Comparison of ENCODE assay signal across 16 cellular contexts in genomic region chr17:28488154-28488883, GRCh38. TPM values are rescaled to one million over a fixed set of nuclear protein-coding genes. Genes with fewer than 3 reads are reported as not detected.
DNase-seq lines count a peak whose midpoint lies in the region; ATAC-seq, FAIRE-seq and TF ChIP-seq lines count a peak whose summit lies in the region.
"Had no signal": no experiment of that assay in that cellular context is flagged by ENCODE, and none has a peak within 500 bp of the region (broad histone marks: within the 10 kb centered on the region; RNA-seq: fewer than 3 reads in every experiment).

No MANE protein-coding gene starts in this region.

- DNase-seq in A549 (ENCODE audit: low read depth in 1 of 2, low spot score in 1 of 2) (no peak), H7 (peak; percentile 47), hepatocyte (ENCODE audit: low spot score) (peak; percentile 59), mesenchymal stem cell (no peak), chondrocyte (ENCODE audit: low spot score) (no peak), WTC11 (ENCODE audit: low spot score) (no peak), urothelium cell line (ENCODE audit: low spot score) (no peak)
- no peak for DNase-seq in activated CD4-positive, alpha-beta T cell treated with anti-CD3 and anti-CD28 coated beads for 36 hours
- DNase-seq: CD4-positive, CD25-positive, alpha-beta regulatory T cell; GM23248; NCI-H1436; NCI-H2029 treated with DMSO at 0.1 percent for 48 hours; NCI-H510A treated with DMSO at 0.1 percent for 48 hours; PC-3 had no signal

- H4K20me1 ChIP-seq in hepatocyte (ENCODE audit: insufficient read depth, poor library complexity, severe bottlenecking) = no peaks in the 10 kb centered on the region

- POLR2A ChIA-PET in A549 (lab: Yijun Ruan, JAX) = no interaction called here
- POLR2A ChIA-PET in activated CD4-positive, alpha-beta T cell treated with anti-CD3 and anti-CD28 coated beads for 36 hours (lab: Charles Lee) = no interaction called here
- POLR2A ChIA-PET in WTC11 (lab: Charles Lee) = no interaction called here

- no peak overlapping the region for H2BK15ac ChIP-seq in mesenchymal stem cell (ENCODE audit: low read depth, poor library complexity, severe bottlenecking)

- no peak overlapping the region for H2BK5ac ChIP-seq in mesenchymal stem cell (ENCODE audit: low read depth, low read length, poor library complexity, severe bottlenecking)

- TF ChIP-seq EP300 in A549 (IDR thresholded peaks at IDR 0.05) = no peak

- H3K4me1 Mint-ChIP-seq in chondrocyte (ENCODE audit: low read depth) (no peaks in the 10 kb centered on the region), WTC11 (peaks cover 3% of the 10 kb centered on the region; the same call in 1 of the 2 replicates)
- peaks cover 6% of the 10 kb centered on the region for H3K4me1 Mint-ChIP-seq in activated CD4-positive, alpha-beta T cell treated with anti-CD3 and anti-CD28 coated beads for 36 hours

- TF ChIP-seq CTCF in A549 (IDR thresholded peaks at IDR 0.05) (0 out of 3 replicates have a peak, but pooled peaks have one; percentile 13), hepatocyte (IDR thresholded peaks at IDR 0.05; ENCODE audit: poor library complexity) (peak; percentile 7), chondrocyte (IDR thresholded peaks at IDR 0.05) (no peak), WTC11 (IDR thresholded peaks at IDR 0.05) (no peak)

- peaks cover 40% of the 10 kb centered on the region for H3K27me3 Mint-ChIP-seq in chondrocyte (ENCODE audit: low read depth)
- peaks cover 5% of the 10 kb centered on the region for H3K27me3 Mint-ChIP-seq in activated CD4-positive, alpha-beta T cell treated with anti-CD3 and anti-CD28 coated beads for 36 hours
- H3K27me3 Mint-ChIP-seq in WTC11 (ENCODE audit: low read depth) = peaks cover 5% of the 10 kb centered on the region

- no peak overlapping the region for H3K18ac ChIP-seq in mesenchymal stem cell (ENCODE audit: low read depth in 1 of 2, low read length in 2 of 2)

- H2AK5ac ChIP-seq in mesenchymal stem cell (ENCODE audit: low read length, severe bottlenecking) = no peak overlapping the region

- H3K23ac ChIP-seq in mesenchymal stem cell (ENCODE audit: low read length in 2 of 2) = no peak overlapping the region

- intact Hi-C loops in activated CD4-positive, alpha-beta T cell treated with anti-CD3 and anti-CD28 coated beads for 36 hours (cut with DNase I, micrococcal nuclease) = no loop called here

- no peaks in the 10 kb centered on the region for H3K9me2 ChIP-seq in hepatocyte (replicated peaks; ENCODE audit: insufficient read depth)

- H2AFZ ChIP-seq in hepatocyte = no peak overlapping the region
- no peak overlapping the region for H2AFZ ChIP-seq in mesenchymal stem cell (ENCODE audit: low read depth, low read length)
- H2AFZ ChIP-seq: GM23248 had no signal

- H4K91ac ChIP-seq in mesenchymal stem cell (ENCODE audit: low read length) = no peak overlapping the region

- H3K27ac Mint-ChIP-seq in chondrocyte (ENCODE audit: unreplicated experiment) (no peak overlapping the region), WTC11 (no peak overlapping the region)
- H3K27ac Mint-ChIP-seq in activated CD4-positive, alpha-beta T cell treated with anti-CD3 and anti-CD28 coated beads for 36 hours = no peak overlapping the region
- H3K27ac Mint-ChIP-seq: CD4-positive, CD25-positive, alpha-beta regulatory T cell had no signal

- H3K4ac ChIP-seq in mesenchymal stem cell (ENCODE audit: low read depth in 1 of 2, low read length in 2 of 2) = no peak overlapping the region

- H3K9ac ChIP-seq in mesenchymal stem cell (ENCODE audit: low read length) = no peak overlapping the region
- H3K9ac ChIP-seq: GM23248 had no signal

- no peaks in the 10 kb centered on the region for H3K27me3 ChIP-seq in H7 (ENCODE audit: control insufficient read depth, insufficient read depth, low read length)
- no peaks in the 10 kb centered on the region for H3K27me3 ChIP-seq in hepatocyte
- H3K27me3 ChIP-seq in mesenchymal stem cell (ENCODE audit: control insufficient read depth in 1 of 2, insufficient read depth in 1 of 2, low read length in 2 of 2) = peaks cover 47 to 61% of the 10 kb centered on the region in 2 experiments

- 29% methylated on average over 7 of the region's 7 CpGs for WGBS in A549 (ENCODE audit: missing lambda C conversion rate)
- 58% methylated on average over 6 of the region's 7 CpGs for WGBS in hepatocyte (ENCODE audit: low lambda C conversion rate, missing lambda C conversion rate)
- whole genome bisulfite sequencing in mesenchymal stem cell = 75% methylated on average over 7 of the region's 7 CpGs

- no peaks in the 10 kb centered on the region for H3K79me1 ChIP-seq in mesenchymal stem cell (replicated peaks; ENCODE audit: low read length, poor library complexity, severe bottlenecking)

- TF ChIP-seq POLR2A in A549 (IDR thresholded peaks at IDR 0.05; ENCODE audit: low read length) = no peak

- H4K8ac ChIP-seq in mesenchymal stem cell (ENCODE audit: low read length) = no peak overlapping the region

- H3K4me2 ChIP-seq in A549 (no peak overlapping the region; the same call in 2 of the 3 replicates), hepatocyte (peak overlapping the region; percentile 40), mesenchymal stem cell (ENCODE audit: low read length, poor library complexity, severe bottlenecking) (peak overlapping the region; percentile 2)

- no peaks in the 10 kb centered on the region for H3K36me3 ChIP-seq in H7 (replicated peaks; ENCODE audit: control insufficient read depth, insufficient read depth, low read length)
- H3K36me3 ChIP-seq in hepatocyte (replicated peaks; ENCODE audit: insufficient read depth, low read depth) = no peaks in the 10 kb centered on the region
- peaks cover 0 to 3% of the 10 kb centered on the region in 2 experiments for H3K36me3 ChIP-seq in mesenchymal stem cell (ENCODE audit: control insufficient read depth in 1 of 2, insufficient read depth in 2 of 2, low read depth in 1 of 2, low read length in 2 of 2)

- CTCF ChIA-PET in A549 (lab: Yijun Ruan, JAX) (interaction anchor here (0.6 to 1.8 kb wide), 9 partner anchors 10 to 124 kb away, joined by 3 to 6 read pairs (median 4); no protein-coding TSS in a partner anchor), WTC11 (lab: Charles Lee) (interaction anchor here (1.4 to 1.5 kb wide), 3 partner anchors 53 to 72 kb away, joined by 3 to 5 read pairs (median 4); no protein-coding TSS in a partner anchor)
- CTCF ChIA-PET in activated CD4-positive, alpha-beta T cell treated with anti-CD3 and anti-CD28 coated beads for 36 hours (lab: Charles Lee) = interaction anchor here (1.0 kb wide), 1 partner anchor 53 kb away, joined by 3 read pairs; no protein-coding TSS in a partner anchor

- no peak overlapping the region for H2BK120ac ChIP-seq in mesenchymal stem cell (ENCODE audit: low read depth, low read length)

- ATAC-seq in A549 = peak in 1 of 2 experiments; percentile 54; a peak in 3 of 6 replicates
- ATAC-seq in activated CD4-positive, alpha-beta T cell treated with anti-CD3 and anti-CD28 coated beads for 36 hours = no peak
- no peak for ATAC-seq in WTC11
- ATAC-seq: PC-3 had no signal

- H3K14ac ChIP-seq in mesenchymal stem cell (ENCODE audit: low read length in 2 of 2) = no peak overlapping the region

- H3K4me1 ChIP-seq in A549 (peaks cover 9% of the 10 kb centered on the region), hepatocyte (ENCODE audit: insufficient read depth) (peaks cover 21% of the 10 kb centered on the region), mesenchymal stem cell (ENCODE audit: control insufficient read depth, insufficient read depth, low read depth, low read length) (peaks cover 18% of the 10 kb centered on the region)

- no peak for FAIRE-seq in A549 (lab: Jason Lieb, UNC)
- no peak for FAIRE-seq in urothelium cell line (lab: Jason Lieb, UNC)

- H3K4me3 ChIP-seq in A549 = no peak overlapping the region
- no peak overlapping the region for H3K4me3 ChIP-seq in H7 (ENCODE audit: insufficient read depth, low read depth, low read length)
- H3K4me3 ChIP-seq in hepatocyte = no peak overlapping the region
- H3K4me3 ChIP-seq in mesenchymal stem cell (ENCODE audit: insufficient read depth in 1 of 2, low read depth in 1 of 2, low read length in 2 of 2) = no peak overlapping the region
- H3K4me3 ChIP-seq: GM23248 had no signal

- H3K79me2 ChIP-seq in hepatocyte = no peaks in the 10 kb centered on the region

- 0 out of 5 replicates have a peak, but pooled peaks have one; percentile 7 to 23 for TF ChIP-seq RAD21 in A549 (conservative IDR thresholded peaks at IDR 0.05 in 1 of 2, IDR thresholded peaks at IDR 0.05 in 1 of 2)

- H3K36me3 Mint-ChIP-seq in chondrocyte (ENCODE audit: low read depth) (no peaks in the 10 kb centered on the region), WTC11 (no peaks in the 10 kb centered on the region)
- no peaks in the 10 kb centered on the region for H3K36me3 Mint-ChIP-seq in activated CD4-positive, alpha-beta T cell treated with anti-CD3 and anti-CD28 coated beads for 36 hours (ENCODE audit: low read depth)
- H3K36me3 Mint-ChIP-seq: CD4-positive, CD25-positive, alpha-beta regulatory T cell had no signal

- no peaks in the 10 kb centered on the region for H3K9me3 ChIP-seq in A549
- H3K9me3 ChIP-seq in hepatocyte (ENCODE audit: low read depth) = no peaks in the 10 kb centered on the region
- H3K9me3 ChIP-seq in mesenchymal stem cell (ENCODE audit: control insufficient read depth, low read length) = no peaks in the 10 kb centered on the region

- no peak overlapping the region for H2BK12ac ChIP-seq in mesenchymal stem cell (ENCODE audit: low read length in 2 of 2)

- H3K4me3 Mint-ChIP-seq in chondrocyte (ENCODE audit: unreplicated experiment) (no peak overlapping the region), WTC11 (no peak overlapping the region)
- H3K4me3 Mint-ChIP-seq in activated CD4-positive, alpha-beta T cell treated with anti-CD3 and anti-CD28 coated beads for 36 hours = no peak overlapping the region
- H3K4me3 Mint-ChIP-seq: CD4-positive, CD25-positive, alpha-beta regulatory T cell had no signal

- no peaks in the 10 kb centered on the region for H3K9me3 Mint-ChIP-seq in chondrocyte (ENCODE audit: low read depth)
- no peaks in the 10 kb centered on the region for H3K9me3 Mint-ChIP-seq in activated CD4-positive, alpha-beta T cell treated with anti-CD3 and anti-CD28 coated beads for 36 hours (ENCODE audit: low read depth)
- peaks cover 3% of the 10 kb centered on the region for H3K9me3 Mint-ChIP-seq in WTC11
- H3K9me3 Mint-ChIP-seq: CD4-positive, CD25-positive, alpha-beta regulatory T cell had no signal

- 0 out of 6 replicates have a peak overlapping the region, but pooled peaks of 1 of the 2 experiments have one; percentile 13 for H3K27ac ChIP-seq in A549
- H3K27ac ChIP-seq in hepatocyte = peak overlapping the region; percentile 62
- H3K27ac ChIP-seq in mesenchymal stem cell (ENCODE audit: low read length, poor library complexity, severe bottlenecking) = no peak overlapping the region
- H3K27ac ChIP-seq: GM23248 had no signal

RNA-seq across cellular contexts. Expression of gene SLC13A2, which starts 14.9 kb away (rescaled TPM):
- 0.06 and 0.16 TPM in 2 replicates for polyA plus RNA-seq in A549 (2011; rRNA removed)
- polyA plus RNA-seq in A549 (2012; cell fraction: cytosol; rRNA removed) = 0.03 TPM in 1 of 2 replicates, not detected in the other
- not detected in 2 replicates for polyA plus RNA-seq in A549 (2012; cell fraction: nucleus; rRNA removed)
- not detected in 3 replicates for polyA plus RNA-seq in A549 (2017; fragmentation: RNase III; extraction: RNeasy Plus Mini Kit Qiagen cat#74134 plus additional on column Dnase treatment)
- 0.15 and 0.25 TPM in 2 replicates for polyA minus RNA-seq in A549 (2011; rRNA and poly(A)+ RNA removed)
- total RNA-seq in H7 (2014; rRNA removed; shearing (Covaris generic)) = not detected in 2 replicates
- 1.2 and 2.0 TPM in 2 replicates for total RNA-seq in hepatocyte
- 1.1 and 2.0 TPM in 2 replicates for polyA plus RNA-seq in hepatocyte
- not detected for polyA plus RNA-seq in mesenchymal stem cell (2013, experiment 1 of 2)
- polyA plus RNA-seq in mesenchymal stem cell (2013, experiment 2 of 2) = not detected
- total RNA-seq in chondrocyte = not detected in 3 replicates
- not detected for total RNA-seq in activated CD4-positive, alpha-beta T cell treated with anti-CD3 and anti-CD28 coated beads for 36 hours
- total RNA-seq in WTC11 (2021) = not detected in 3 replicates
- total RNA-seq: A673; CD4-positive, CD25-positive, alpha-beta regulatory T cell; GM23248; PC-3; SK-MEL-5 had no signal
- polyA plus RNA-seq: CD4-positive, CD25-positive, alpha-beta regulatory T cell; GM23248 had no signal

RNA-seq across cellular contexts. Expression of gene FOXN1, which starts 17.8 kb away (rescaled TPM):
- polyA plus RNA-seq in A549 (2011; rRNA removed) (not detected in 2 replicates), A549 (2017; fragmentation: RNase III; extraction: RNeasy Plus Mini Kit Qiagen cat#74134 plus additional on column Dnase treatment) (not detected in 3 replicates), hepatocyte (0.87 TPM in 1 of 2 replicates, not detected in the other)
- not detected in 2 replicates for polyA plus RNA-seq in A549 (2012; cell fraction: cytosol; rRNA removed)
- polyA plus RNA-seq in A549 (2012; cell fraction: nucleus; rRNA removed) = not detected in 2 replicates
- not detected in 2 replicates for polyA minus RNA-seq in A549 (2011; rRNA and poly(A)+ RNA removed)
- total RNA-seq in H7 (2014; rRNA removed; shearing (Covaris generic)) = not detected in 2 replicates
- total RNA-seq in hepatocyte (not detected in 2 replicates), chondrocyte (not detected in 3 replicates), WTC11 (2021) (not detected in 3 replicates)
- polyA plus RNA-seq in mesenchymal stem cell (2013, experiment 1 of 2) = not detected
- not detected for polyA plus RNA-seq in mesenchymal stem cell (2013, experiment 2 of 2)
- not detected for total RNA-seq in activated CD4-positive, alpha-beta T cell treated with anti-CD3 and anti-CD28 coated beads for 36 hours
- total RNA-seq: A673; CD4-positive, CD25-positive, alpha-beta regulatory T cell; GM23248; PC-3; SK-MEL-5 had no signal
- polyA plus RNA-seq: CD4-positive, CD25-positive, alpha-beta regulatory T cell; GM23248 had no signal

Comparison
In these comparisons a context has a peak if more than half of its experiments do, and no peak if none do; other contexts are left out.
1. DNase-seq: peak in H7 (single experiment) and hepatocyte (single experiment); none in A549 (0 of 2), mesenchymal stem cell (single experiment), chondrocyte (single experiment), activated CD4-positive, alpha-beta T cell treated with anti-CD3 and anti-CD28 coated beads for 36 hours (single experiment), WTC11 (single experiment) and urothelium cell line (single experiment).
2. CTCF ChIP-seq: peak in A549 (single experiment) and hepatocyte (single experiment); none in chondrocyte (single experiment) and WTC11 (single experiment).
3. Of the 8 proteins assayed by ChIP-seq in both WTC11 and A549: peak only in WTC11: none; only in A549: CTCF; in both: none; in neither: 7.